9 cellular contexts compared by ENCODE assay signal in the genomic region with DNA sequence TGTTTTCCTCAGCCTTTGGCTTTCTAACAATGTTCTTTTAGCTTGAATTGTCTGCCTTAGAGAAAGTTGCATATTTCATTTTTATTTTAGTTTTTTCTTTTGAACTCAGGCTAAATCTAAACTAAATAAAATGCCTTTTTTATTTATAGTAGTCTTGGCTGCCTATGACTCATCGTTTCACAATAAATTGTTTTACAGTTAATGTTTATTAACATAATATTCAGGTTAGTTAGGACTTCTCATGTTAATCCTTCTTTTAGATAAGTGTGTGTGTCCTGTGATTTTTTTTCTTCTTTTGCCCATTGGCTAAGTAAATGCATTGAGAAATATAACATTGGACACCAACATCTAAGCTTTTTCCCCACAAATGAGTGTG. TPM values are rescaled to one million over a fixed set of nuclear protein-coding genes. Genes with fewer than 3 reads are reported as not detected.
DNase-seq lines count a peak whose midpoint lies in the region; ATAC-seq and TF ChIP-seq lines count a peak whose summit lies in the region.
"Had no signal": no experiment of that assay in that cellular context is flagged by ENCODE, and none has a peak within 500 bp of the region (broad histone marks: within the 10 kb centered on the region; RNA-seq: fewer than 3 reads in every experiment).

No MANE protein-coding gene starts in this region.

- DNase-seq in cardiac muscle cell (ENCODE audit: low read depth in 1 of 2, low spot score in 1 of 2): no peak
- no peak for DNase-seq in Right ventricle myocardium superior
- DNase-seq in activated T-helper 2 cell treated with anti-CD3 and anti-CD28 coated beads, Interferon-gamma antibody, Interleukin-2, Interleukin-4, amounts not matched to agents 10 μg/mL and 5 μg/mL and 100 μg/mL, durations not matched to agents 14 hours and 24 hours and 36 hours (ENCODE audit: low spot score): no peak
- no peak for DNase-seq in immature natural killer cell
- DNase-seq in transverse colon: no peak
- no peak for DNase-seq in glomerular visceral epithelial cell (ENCODE audit: extremely low spot score)
- no peak for DNase-seq in NCI-H146 (lab: John Stamatoyannopoulos, UW)
- DNase-seq: SHP77 had no signal

- peaks cover under 1% of the 10 kb centered on the region for H3K27me3 Mint-ChIP-seq in activated T-helper 2 cell treated with anti-CD3 and anti-CD28 coated beads, Interferon-gamma antibody, Interleukin-2, Interleukin-4, amounts not matched to agents 10 μg/mL and 5 μg/mL and 100 μg/mL, durations not matched to agents 14 hours and 24 hours and 36 hours (ENCODE audit: low read depth)
- H3K27me3 Mint-ChIP-seq in immature natural killer cell (ENCODE audit: low read depth in 3 of 3): peaks cover 0 to 3% (median 3%) of the 10 kb centered on the region in 3 donors

- TF ChIP-seq EP300 in transverse colon (IDR thresholded peaks at IDR 0.05; ENCODE audit: low read depth): no peak

- H3K27me3 ChIP-seq in cardiac muscle cell (no peaks in the 10 kb centered on the region), transverse colon (no peaks in the 10 kb centered on the region)

- H3K27ac Mint-ChIP-seq in activated T-helper 2 cell treated with anti-CD3 and anti-CD28 coated beads, Interferon-gamma antibody, Interleukin-2, Interleukin-4, amounts not matched to agents 10 μg/mL and 5 μg/mL and 100 μg/mL, durations not matched to agents 14 hours and 24 hours and 36 hours: no peak overlapping the region
- peak overlapping the region in 5 of 6 donors; percentile 92 to 98 (median 96) for H3K27ac Mint-ChIP-seq in immature natural killer cell

- H3K4me3 Mint-ChIP-seq in activated T-helper 2 cell treated with anti-CD3 and anti-CD28 coated beads, Interferon-gamma antibody, Interleukin-2, Interleukin-4, amounts not matched to agents 10 μg/mL and 5 μg/mL and 100 μg/mL, durations not matched to agents 14 hours and 24 hours and 36 hours (ENCODE audit: low read depth): peak overlapping the region; percentile 97
- peak overlapping the region; percentile 88 to 99 (median 98) for H3K4me3 Mint-ChIP-seq in immature natural killer cell

- in situ Hi-C loops in transverse colon (cut with MboI; ENCODE audit: low pct_ligation_motif_present in 1 of 4, low pct_unique_long_range_greater_than_20kb in 1 of 4, low sequenced_read_pairs in 3 of 4): no loop called here

- H3K27ac ChIP-seq in cardiac muscle cell: no peak overlapping the region
- H3K27ac ChIP-seq in transverse colon: peak overlapping the region; percentile 91 to 98 (median 94)

- intact Hi-C loops in Right ventricle myocardium superior (cut with DNase I) (no loop called here), transverse colon (cut with DNase I; ENCODE audit: low total_unique reads) (no loop called here)
- intact Hi-C loops in activated T-helper 2 cell treated with anti-CD3 and anti-CD28 coated beads, Interferon-gamma antibody, Interleukin-2, Interleukin-4, amounts not matched to agents 10 μg/mL and 5 μg/mL and 100 μg/mL, durations not matched to agents 14 hours and 24 hours and 36 hours (cut with micrococcal nuclease): loop anchor here (1.0 to 5.0 kb wide), 2 partner anchors 251 to 391 kb away; no protein-coding TSS in a partner anchor

- H3K36me3 ChIP-seq in cardiac muscle cell (no peaks in the 10 kb centered on the region), transverse colon (no peaks in the 10 kb centered on the region)

- H3K9me3 Mint-ChIP-seq in activated T-helper 2 cell treated with anti-CD3 and anti-CD28 coated beads, Interferon-gamma antibody, Interleukin-2, Interleukin-4, amounts not matched to agents 10 μg/mL and 5 μg/mL and 100 μg/mL, durations not matched to agents 14 hours and 24 hours and 36 hours: no peaks in the 10 kb centered on the region
- no peaks in the 10 kb centered on the region for H3K9me3 Mint-ChIP-seq in immature natural killer cell

- TF ChIP-seq CTCF in cardiac muscle cell (IDR thresholded peaks at IDR 0.05; ENCODE audit: low read depth, low read length) (no peak), transverse colon (IDR thresholded peaks at IDR 0.05) (no peak)

- peaks cover 3% of the 10 kb centered on the region for H3K36me3 Mint-ChIP-seq in activated T-helper 2 cell treated with anti-CD3 and anti-CD28 coated beads, Interferon-gamma antibody, Interleukin-2, Interleukin-4, amounts not matched to agents 10 μg/mL and 5 μg/mL and 100 μg/mL, durations not matched to agents 14 hours and 24 hours and 36 hours (ENCODE audit: low read depth)
- H3K36me3 Mint-ChIP-seq in immature natural killer cell: no peaks in the 10 kb centered on the region

- TF ChIP-seq POLR2A in transverse colon (IDR thresholded peaks at IDR 0.05): no peak

- H3K4me3 ChIP-seq in cardiac muscle cell: peak overlapping the region; percentile 49
- H3K4me3 ChIP-seq in transverse colon: peak overlapping the region in 3 of 4 donors; percentile 57 to 83 (median 80)

- ATAC-seq in Right ventricle myocardium superior (ENCODE audit: poor library complexity) (no peak), GM18909 (IDR thresholded peaks at IDR 0.05; ENCODE audit: poor library complexity, unreplicated experiment) (no peak)

- peaks cover 6% of the 10 kb centered on the region for H3K4me1 Mint-ChIP-seq in activated T-helper 2 cell treated with anti-CD3 and anti-CD28 coated beads, Interferon-gamma antibody, Interleukin-2, Interleukin-4, amounts not matched to agents 10 μg/mL and 5 μg/mL and 100 μg/mL, durations not matched to agents 14 hours and 24 hours and 36 hours (ENCODE audit: low read depth)
- peaks cover 17 to 33% of the 10 kb centered on the region in 2 donors for H3K4me1 Mint-ChIP-seq in immature natural killer cell

- WGBS in transverse colon (ENCODE audit: low coverage in 1 of 2), 2 donors: 0 to 32% methylated on average over 1 of the region's 1 CpG

- H3K4me1 ChIP-seq in cardiac muscle cell (ENCODE audit: low read depth) (no peaks in the 10 kb centered on the region), transverse colon (peaks cover 0 to 16% (median 3%) of the 10 kb centered on the region in 4 donors)

- H3K9me3 ChIP-seq in cardiac muscle cell (ENCODE audit: low read depth) (no peaks in the 10 kb centered on the region), transverse colon (no peaks in the 10 kb centered on the region)

RNA-seq across cellular contexts. Expression of a gene that starts 1.6 kb away (rescaled TPM):
- total RNA-seq in cardiac muscle cell: 2.4 and 2.7 TPM in 2 replicates
- 3.8 and 5.4 TPM in 2 replicates for polyA plus RNA-seq in cardiac muscle cell
- 2.8 TPM for total RNA-seq in Right ventricle myocardium superior
- total RNA-seq in activated T-helper 2 cell treated with anti-CD3 and anti-CD28 coated beads, Interferon-gamma antibody, Interleukin-2, Interleukin-4, amounts not matched to agents 10 μg/mL and 5 μg/mL and 100 μg/mL, durations not matched to agents 14 hours and 24 hours and 36 hours: 8.8 and 9.6 TPM in 2 replicates
- 10 to 100 TPM in 1 of 3 donors, 1 to 10 TPM in 2; 4.4 to 13.2 (median 8.2) TPM for polyA plus RNA-seq in immature natural killer cell
- total RNA-seq in transverse colon: 10 to 100 TPM in 2 of 4 donors, 1 to 10 TPM in 2; 1.2 to 15.0 (median 11.1) TPM
